In genomic region chr7:46108272-46108671, GRCh38 we compare ENCODE assay signal across 1 cellular context.
TF ChIP-seq lines count a peak whose summit lies in the region.

No MANE protein-coding gene starts in this region.

TF ChIP-seq in GM23338, 12 proteins besides CTCF, POLR2A, EP300 and RAD21 (continued from another document):
- TF ChIP-seq ZNF462 (CRISPR knock-in tag; IDR thresholded peaks at IDR 0.05) = no peak
- TF ChIP-seq REST (IDR thresholded peaks at IDR 0.05; ENCODE audit: unreplicated experiment) = no peak
